7 cellular contexts compared by ENCODE assay signal in the genomic region with DNA sequence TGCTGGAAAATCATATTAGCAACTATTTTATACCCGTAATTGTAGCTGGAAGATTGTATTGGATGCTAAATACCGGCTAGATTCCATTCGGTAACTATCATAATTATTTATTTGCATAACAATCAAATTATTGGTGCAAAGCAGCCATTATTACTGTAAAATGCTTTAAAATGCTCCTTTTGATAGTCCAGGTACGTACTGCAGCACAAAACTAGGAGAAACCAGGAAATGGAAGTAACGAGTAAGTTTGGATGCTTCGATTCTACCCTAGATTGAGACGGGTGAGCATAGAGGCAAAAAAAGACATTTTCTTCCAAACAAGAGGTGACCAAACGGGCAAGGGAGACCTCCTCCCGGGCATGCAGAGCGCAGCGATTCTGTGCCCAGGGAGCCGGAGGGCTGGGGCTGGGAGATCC. TPM values are rescaled to one million over a fixed set of nuclear protein-coding genes. Genes with fewer than 3 reads are reported as not detected.
DNase-seq lines count a peak whose midpoint lies in the region; ATAC-seq and TF ChIP-seq lines count a peak whose summit lies in the region.

No MANE protein-coding gene starts in this region.

- H3K9me3 ChIP-seq in mammary epithelial cell (replicated peaks; ENCODE audit: insufficient read depth, low read length), result no peaks in the 10 kb centered on the region

- H3K4me1 Mint-ChIP-seq in memory B cell, result peaks cover 18% of the 10 kb centered on the region

- in situ Hi-C loops in mammary epithelial cell (cut with MboI; ENCODE audit: low sequenced_read_pairs in 2 of 2), result loop anchor here in 1 of 2 donors (25.0 kb wide), 1 partner anchor 1265 kb away; no protein-coding TSS in a partner anchor

- no peaks in the 10 kb centered on the region for H3K9me3 Mint-ChIP-seq in memory B cell

- CTCF ChIA-PET in mammary epithelial cell (lab: Charles Lee; ENCODE audit: low non-redundant PET), result interaction anchor here (0.7 kb wide), 1 partner anchor 91 kb away, joined by 16 read pairs; no protein-coding TSS in a partner anchor

- peak overlapping the region; percentile 78 for H2AFZ ChIP-seq in mammary epithelial cell (ENCODE audit: low read depth, low read length)

- TF ChIP-seq CTCF in mammary epithelial cell (conservative IDR thresholded peaks at IDR 0.05 in 1 of 2, IDR thresholded peaks at IDR 0.05 in 1 of 2; ENCODE audit: extremely low read depth in 1 of 2, insufficient read depth in 1 of 2, low read depth in 1 of 2, low read length in 2 of 2), result no peak

- no peaks in the 10 kb centered on the region for H3K36me3 ChIP-seq in mammary epithelial cell (ENCODE audit: insufficient read depth, low read length)
- H3K36me3 ChIP-seq in urinary bladder (ENCODE audit: insufficient read depth), result no peaks in the 10 kb centered on the region

- H4K20me1 ChIP-seq in mammary epithelial cell (ENCODE audit: insufficient read depth, low read length), result no peaks in the 10 kb centered on the region

- TSS peak; percentile 82 for BruUV-seq in mammary epithelial cell (replicated peaks; lab: Mats Ljungman, UMichigan)

- WGBS in mammary epithelial cell (ENCODE audit: low coverage, missing lambda C conversion rate), result 6% methylated on average over 8 of the region's 12 CpGs
- WGBS in urinary bladder, result 4% methylated on average over 12 of the region's 12 CpGs

- dilution Hi-C loops in mammary epithelial cell (cut with HindIII; ENCODE audit: low sequenced_read_pairs), result no loop called here

- ATAC-seq in GM19395 (IDR thresholded peaks at IDR 0.05; ENCODE audit: unreplicated experiment), result peak; percentile 36
- ATAC-seq in HG03571 (IDR thresholded peaks at IDR 0.05; ENCODE audit: unreplicated experiment), result peak; percentile 31
- ATAC-seq in memory B cell (ENCODE audit: low read depth), result peak; percentile 21

- no peak for DNase-seq in mammary epithelial cell
- DNase-seq in memory B cell (ENCODE audit: low spot score in 2 of 2), result no peak
- DNase-seq in HuH-7.5 (ENCODE audit: low spot score), result no peak
- no peak for DNase-seq in SKM-1 treated with dmso at 0.1 percent for 144 hours (lab: John Stamatoyannopoulos, UW; ENCODE audit: unreplicated experiment)

- H3K4me3 ChIP-seq in mammary epithelial cell (replicated peaks in 1 of 3; ENCODE audit: insufficient read depth in 1 of 3, low read depth in 2 of 3, low read length in 3 of 3) (peak overlapping the region; percentile 64 to 92 (median 83)), urinary bladder (ENCODE audit: low read depth, low read length) (peak overlapping the region; percentile 79)

- H3K4me1 ChIP-seq in mammary epithelial cell (ENCODE audit: insufficient read depth, low read length) (peaks cover 9% of the 10 kb centered on the region), urinary bladder (ENCODE audit: insufficient read depth) (peaks cover 2% of the 10 kb centered on the region)

- intact Hi-C loops in mammary epithelial cell (cut with micrococcal nuclease), result loop anchor here (5.0 kb wide), 2 partner anchors 95 to 205 kb away; partner anchors contain the start of gene NKX2-4

- H3K36me3 Mint-ChIP-seq in memory B cell, result no peaks in the 10 kb centered on the region

- peaks cover under 1% of the 10 kb centered on the region for H3K27me3 Mint-ChIP-seq in memory B cell

- peaks cover 43% of the 10 kb centered on the region for H3K79me2 ChIP-seq in mammary epithelial cell (ENCODE audit: insufficient read depth, low read length)

- peak overlapping the region; percentile 98 for H3K4me3 Mint-ChIP-seq in memory B cell

- peak overlapping the region; percentile 98 for H3K27ac Mint-ChIP-seq in memory B cell

- H3K9ac ChIP-seq in mammary epithelial cell (ENCODE audit: insufficient read depth, low read length), result peak overlapping the region; percentile 79

- H3K27ac ChIP-seq in mammary epithelial cell (ENCODE audit: insufficient read depth, low read depth, low read length), result peak overlapping the region; percentile 79
- H3K27ac ChIP-seq in urinary bladder (ENCODE audit: low read depth), result peak overlapping the region; percentile 91

- H3K27me3 ChIP-seq in mammary epithelial cell (ENCODE audit: insufficient read depth, low read length), result no peaks in the 10 kb centered on the region

- H3K4me2 ChIP-seq in mammary epithelial cell (ENCODE audit: insufficient read depth, low read depth, low read length), result peak overlapping the region; percentile 66

RNA-seq across cellular contexts. Expression of gene XRN2, which starts 0.5 kb away (rescaled TPM):
- 10 to 100 TPM; 64.9 to 70.8 TPM for total RNA-seq in mammary epithelial cell
- polyA plus RNA-seq in mammary epithelial cell, result 57.0 TPM
- 61.2 TPM for polyA minus RNA-seq in mammary epithelial cell
- total RNA-seq in urinary bladder, result 70.2 TPM
- polyA plus RNA-seq in urinary bladder, result 44.2 TPM
